8 cellular contexts compared by ENCODE assay signal in genomic region chrX:154761977-154762528, GRCh38. TPM values are rescaled to one million over a fixed set of nuclear protein-coding genes. Genes with fewer than 3 reads are reported as not detected.
DNase-seq lines count a peak whose midpoint lies in the region; ATAC-seq lines count a peak whose summit lies in the region.

No MANE protein-coding gene starts in this region.

- no peaks in the 10 kb centered on the region for H3K9me3 Mint-ChIP-seq in central memory CD8-positive, alpha-beta T cell
- no peaks in the 10 kb centered on the region for H3K9me3 Mint-ChIP-seq in naive B cell

- H3K27me3 ChIP-seq in H7 (ENCODE audit: control insufficient read depth, insufficient read depth, low read length): no peaks in the 10 kb centered on the region

- peak overlapping the region; percentile 76 for H3K4me3 Mint-ChIP-seq in central memory CD8-positive, alpha-beta T cell
- peak overlapping the region; percentile 81 to 95 (median 91) for H3K4me3 Mint-ChIP-seq in naive B cell

- H3K4me3 ChIP-seq in H7 (ENCODE audit: insufficient read depth, low read depth, low read length): peak overlapping the region; percentile 40

- H3K27me3 Mint-ChIP-seq in central memory CD8-positive, alpha-beta T cell: no peaks in the 10 kb centered on the region
- H3K27me3 Mint-ChIP-seq in naive B cell: no peaks in the 10 kb centered on the region

- H3K27ac Mint-ChIP-seq in central memory CD8-positive, alpha-beta T cell (ENCODE audit: low read depth): peak overlapping the region; percentile 78
- H3K27ac Mint-ChIP-seq in naive B cell: peak overlapping the region; percentile 79 to 93 (median 87)

- no peak for ATAC-seq in central memory CD8-positive, alpha-beta T cell (replicated peaks; ENCODE audit: extremely low read depth, poor library complexity, severe bottlenecking)
- ATAC-seq in naive B cell (ENCODE audit: low read depth in 2 of 2) (no peak), GM18517 (IDR thresholded peaks at IDR 0.05; ENCODE audit: unreplicated experiment) (no peak), GM21367 (IDR thresholded peaks at IDR 0.05; ENCODE audit: unreplicated experiment) (no peak)

- peaks cover 11% of the 10 kb centered on the region for H3K36me3 ChIP-seq in H7 (replicated peaks; ENCODE audit: control insufficient read depth, insufficient read depth, low read length)

- H3K4me1 Mint-ChIP-seq in central memory CD8-positive, alpha-beta T cell: peaks cover 8% of the 10 kb centered on the region
- H3K4me1 Mint-ChIP-seq in naive B cell: peaks cover 0 to 14% (median 4%) of the 10 kb centered on the region in 3 donors

- peaks cover 18% of the 10 kb centered on the region for H3K36me3 Mint-ChIP-seq in central memory CD8-positive, alpha-beta T cell (ENCODE audit: insufficient read depth)
- no peaks in the 10 kb centered on the region for H3K36me3 Mint-ChIP-seq in naive B cell

- no peak for DNase-seq in H7
- peak; percentile 39 for DNase-seq in NCI-H2227 treated with DMSO at 0.1 percent for 48 hours (lab: John Stamatoyannopoulos, UW)
- DNase-seq in central memory CD8-positive, alpha-beta T cell (ENCODE audit: low spot score in 2 of 2): no peak
- DNase-seq in naive B cell: no peak
- no peak for DNase-seq in LoVo (ENCODE audit: low spot score)
- no peak for DNase-seq in superior temporal gyrus (ENCODE audit: extremely low spot score)

RNA-seq across cellular contexts. Expression of gene DKC1, which starts 0.6 kb away (rescaled TPM):
- 55.4 and 65.6 TPM in 2 replicates for total RNA-seq in H7 (2014; rRNA removed; shearing (Covaris generic))
- polyA plus RNA-seq in naive B cell (ENCODE audit: low read depth in 6 of 6): 10 to 100 TPM; 28.3 to 44.6 (median 42.6) TPM

RNA-seq across cellular contexts. Expression of gene GAB3, which starts 11.2 kb away (rescaled TPM):
- 0.22 and 0.45 TPM in 2 replicates for total RNA-seq in H7 (2014; rRNA removed; shearing (Covaris generic))
- polyA plus RNA-seq in naive B cell (ENCODE audit: low read depth in 6 of 6): 1 to 10 TPM; 2.4 to 4.3 (median 3.6) TPM

RNA-seq across cellular contexts. Expression of gene MPP1, which starts 43.2 kb away (rescaled TPM):
- 10.5 and 12.5 TPM in 2 replicates for total RNA-seq in H7 (2014; rRNA removed; shearing (Covaris generic))
- 10 to 100 TPM in 4 of 6 donors, 1 to 10 TPM in 2; 4.6 to 15.6 (median 11.2) TPM for polyA plus RNA-seq in naive B cell (ENCODE audit: low read depth in 6 of 6)
